ENCODE assay signal across 11 cellular contexts in genomic region chr10:46525177-46525823, GRCh38. TPM values are rescaled to one million over a fixed set of nuclear protein-coding genes. Genes with fewer than 3 reads are reported as not detected.
DNase-seq lines count a peak whose midpoint lies in the region; ATAC-seq, FAIRE-seq and TF ChIP-seq lines count a peak whose summit lies in the region.
"Had no signal": no experiment of that assay in that cellular context is flagged by ENCODE, and none has a peak within 500 bp of the region (broad histone marks: within the 10 kb centered on the region; RNA-seq: fewer than 3 reads in every experiment).

No MANE protein-coding gene starts in this region.

- H3K4me3 ChIP-seq in astrocyte (ENCODE audit: insufficient read depth, low read depth, low read length) (no peak overlapping the region), right lobe of liver (no peak overlapping the region), WERI-Rb-1 (ENCODE audit: low read depth, low read length) (no peak overlapping the region)
- H3K4me3 ChIP-seq: dorsolateral prefrontal cortex had no signal

- intact Hi-C loops in right lobe of liver (cut with DNase I) = no loop called here

- no peak for ATAC-seq in right lobe of liver
- no peak for ATAC-seq in GM18502 (IDR thresholded peaks at IDR 0.05; ENCODE audit: poor library complexity, unreplicated experiment)
- ATAC-seq in HG03442 (IDR thresholded peaks at IDR 0.05; ENCODE audit: unreplicated experiment) = no peak
- ATAC-seq in HG02642 (IDR thresholded peaks at IDR 0.05; ENCODE audit: poor library complexity, unreplicated experiment) = no peak

- H4K20me1 ChIP-seq in astrocyte (ENCODE audit: insufficient read depth, low read length) = no peaks in the 10 kb centered on the region

- H3K9ac ChIP-seq in astrocyte (ENCODE audit: low read length) = peak overlapping the region; percentile 40

- no peaks in the 10 kb centered on the region for H3K27me3 ChIP-seq in astrocyte (ENCODE audit: insufficient read depth, low read length)
- no peaks in the 10 kb centered on the region for H3K27me3 ChIP-seq in right lobe of liver
- H3K27me3 ChIP-seq in WERI-Rb-1 (ENCODE audit: insufficient read depth, low read depth, severe bottlenecking) = no peaks in the 10 kb centered on the region

- H2AFZ ChIP-seq in astrocyte (ENCODE audit: low read depth, low read length) = peak overlapping the region; percentile 47

- H3K27ac ChIP-seq in C4-2B = peak overlapping the region; percentile 76
- H3K27ac ChIP-seq in astrocyte (ENCODE audit: low read depth, low read length) = peak overlapping the region; percentile 81
- H3K27ac ChIP-seq in right lobe of liver = no peak overlapping the region
- H3K27ac ChIP-seq in WERI-Rb-1 = no peak overlapping the region
- H3K27ac ChIP-seq: dorsolateral prefrontal cortex had no signal

- H3K79me2 ChIP-seq in astrocyte (ENCODE audit: insufficient read depth, low read length) = no peaks in the 10 kb centered on the region

- H3K27me3 Mint-ChIP-seq in astrocyte (ENCODE audit: low read depth, unreplicated experiment) = no peaks in the 10 kb centered on the region

- WGBS in right lobe of liver (ENCODE audit: insufficient coverage, low coverage, low lambda C conversion rate, missing lambda C conversion rate) = 87% methylated on average over 5 of the region's 5 CpGs

- H3K36me3 Mint-ChIP-seq in astrocyte (ENCODE audit: low read depth, unreplicated experiment) = no peaks in the 10 kb centered on the region

- FAIRE-seq in astrocyte (lab: Jason Lieb, UNC) = peak; percentile 74

- DNase-seq in HS-5 (ENCODE audit: low read depth) (peak; percentile 85), astrocyte (ENCODE audit: low read depth) (peak; percentile 94), right lobe of liver (peak in 2 of 3 donors; percentile 16 to 38), WERI-Rb-1 (no peak)
- DNase-seq: NCI-H2081 had no signal

- H3K4me2 ChIP-seq in astrocyte (ENCODE audit: low read length) = peak overlapping the region; percentile 54

- no peaks in the 10 kb centered on the region for H3K36me3 ChIP-seq in astrocyte (ENCODE audit: insufficient read depth, low read length)
- no peaks in the 10 kb centered on the region for H3K36me3 ChIP-seq in right lobe of liver
- H3K36me3 ChIP-seq in WERI-Rb-1 = no peaks in the 10 kb centered on the region

- no peak overlapping the region for H3K27ac Mint-ChIP-seq in astrocyte (ENCODE audit: unreplicated experiment)

- TF ChIP-seq CTCF in C4-2B (conservative IDR thresholded peaks at IDR 0.05) (no peak), astrocyte (IDR thresholded peaks at IDR 0.05; ENCODE audit: insufficient read depth, low read depth, low read length) (no peak), right lobe of liver (IDR thresholded peaks at IDR 0.05) (no peak), WERI-Rb-1 (IDR thresholded peaks at IDR 0.05; ENCODE audit: low read depth, low read length) (no peak)

- H3K4me1 Mint-ChIP-seq in astrocyte (ENCODE audit: low read depth, unreplicated experiment) = no peaks in the 10 kb centered on the region

- H3K9me3 Mint-ChIP-seq in astrocyte (ENCODE audit: unreplicated experiment) = no peaks in the 10 kb centered on the region

- H3K9me3 ChIP-seq in astrocyte (ENCODE audit: insufficient read depth, low read depth, low read length) = peaks cover 5% of the 10 kb centered on the region
- no peaks in the 10 kb centered on the region for H3K9me3 ChIP-seq in right lobe of liver
- peaks cover 3% of the 10 kb centered on the region for H3K9me3 ChIP-seq in WERI-Rb-1 (ENCODE audit: severe bottlenecking)

- peaks cover 35% of the 10 kb centered on the region for H3K4me1 ChIP-seq in astrocyte (ENCODE audit: insufficient read depth, low read length)
- no peaks in the 10 kb centered on the region for H3K4me1 ChIP-seq in right lobe of liver

- no peak for TF ChIP-seq POLR2A in right lobe of liver (IDR thresholded peaks at IDR 0.05)

- H3K4me3 Mint-ChIP-seq in astrocyte (ENCODE audit: unreplicated experiment) = no peak overlapping the region

RNA-seq across cellular contexts. Expression of gene GPRIN2, which starts 31.2 kb away (rescaled TPM):
- 2.2 and 3.0 TPM in 2 replicates for total RNA-seq in astrocyte
- total RNA-seq in right lobe of liver = under 1 TPM; 0.19 to 0.84 (median 0.32) TPM
- total RNA-seq: activated CD8-positive, alpha-beta memory T cell treated with anti-CD3 and anti-CD28 coated beads for 36 hours had no signal

RNA-seq across cellular contexts. Expression of gene SYT15, which starts 53.6 kb away (rescaled TPM):
- total RNA-seq in astrocyte (1.2 and 1.4 TPM in 2 replicates), right lobe of liver (1 to 10 TPM in 2 of 6 experiments, under 1 TPM in 4; 0.43 to 1.3 (median 0.82) TPM)

RNA-seq across cellular contexts. Expression of gene NPY4R, which starts 59.5 kb away (rescaled TPM):
- total RNA-seq in astrocyte = 0.48 and 0.53 TPM in 2 replicates
- total RNA-seq in right lobe of liver = not detected
- total RNA-seq: activated CD8-positive, alpha-beta memory T cell treated with anti-CD3 and anti-CD28 coated beads for 36 hours had no signal

Comparison
In these comparisons a context has a peak if more than half of its experiments do, and no peak if none do; other contexts are left out.
1. H3K27ac ChIP-seq: peak in C4-2B (single experiment) and astrocyte (single experiment); none in right lobe of liver (0 of 3) and WERI-Rb-1 (single experiment).